In the genomic region with DNA sequence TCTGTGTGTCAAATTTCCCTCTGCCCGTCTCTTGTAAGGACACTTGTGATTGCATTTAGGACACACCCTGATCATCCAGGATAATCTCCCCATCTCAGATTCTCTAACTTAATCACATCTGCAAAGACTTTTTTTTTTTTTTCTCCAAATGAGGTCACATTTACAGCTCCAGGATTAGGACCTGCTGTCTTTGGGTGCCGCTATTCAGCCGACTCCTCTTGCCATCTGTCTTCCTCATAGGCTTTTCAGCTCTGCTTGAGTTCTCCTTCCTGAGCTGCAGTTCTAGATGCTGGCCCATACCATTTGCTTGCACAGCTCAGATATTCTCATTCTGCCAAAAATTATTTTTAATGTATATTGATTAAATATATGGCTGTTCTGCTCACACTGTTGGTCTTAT, we compare ENCODE assay signal across 30 cellular contexts.
"Had no signal": no experiment of that assay in that cellular context is flagged by ENCODE, and none has a peak within 500 bp of the region (broad histone marks: within the 10 kb centered on the region; RNA-seq: fewer than 3 reads in every experiment).

No MANE protein-coding gene starts in this region.

- DNase-seq: activated B cell treated with CpG ODN at 0.5 μM for 24 hours; activated CD4-positive, alpha-beta memory T cell treated with anti-CD3 and anti-CD28 coated beads for 36 hours; activated CD4-positive, alpha-beta T cell treated with anti-CD3 and anti-CD28 coated beads for 4 hours; activated CD4-positive, alpha-beta T cell treated with anti-CD3 and anti-CD28 coated beads, Interleukin-2, amount 50 U/mL, for 1 hour; activated CD4-positive, CD25-positive, alpha-beta regulatory T cell treated with anti-CD3 and anti-CD28 coated beads, Interleukin-2, amount 50 U/mL, for 72 hours; activated CD8-positive, alpha-beta memory T cell treated with anti-CD3 and anti-CD28 coated beads, Interleukin-2, amount 50 U/mL, for 4 hours; activated gamma-delta T cell treated with Interleukin-2 at 50 U/mL for 16 hours; activated naive CD4-positive, alpha-beta T cell treated with anti-CD3 and anti-CD28 coated beads for 36 hours; activated T-cell treated with anti-CD3 and anti-CD28 coated beads for 4 hours; activated T-cell treated with anti-CD3 and anti-CD28 coated beads, Interleukin-2, amount 50 U/mL, for 4 hours; adrenal gland; body of pancreas; caudate nucleus; cerebellar nuclear complex; NCI-H1092 treated with DMSO at 0.1 percent for 48 hours; NCI-H1417; NCI-H146; NCI-H187; NCI-H2029 treated with DMSO at 0.1 percent for 48 hours; NCI-H345; NCI-H526 treated with DMSO at 0.1 percent for 48 hours; NCI-H774; PC-3; Peyer's patch; RPMI8226; SHP77 treated with DMSO at 0.1 percent for 48 hours; SK-N-SH had no signal

- H3K36me3 ChIP-seq: adrenal gland, breast epithelium, Peyer's patch, SJSA1 had no signal

- H3K4me3 ChIP-seq: adrenal gland, body of pancreas, breast epithelium, Peyer's patch, SJSA1 had no signal

- ATAC-seq: activated naive CD4-positive, alpha-beta T cell treated with anti-CD3 and anti-CD28 coated beads, Interleukin-2, amount 50 U/mL, for 72 hours; activated T-cell treated with anti-CD3 and anti-CD28 coated beads, Interleukin-2, amount 50 U/mL, for 4 hours; body of pancreas; PC-3 had no signal

- H3K27me3 ChIP-seq: adrenal gland, body of pancreas, breast epithelium, Peyer's patch, SJSA1 had no signal

- H3K27ac ChIP-seq: adrenal gland, body of pancreas, breast epithelium, Peyer's patch, SJSA1 had no signal

- H3K9me3 ChIP-seq: adrenal gland, SJSA1, SK-N-SH had no signal
